ENCODE assay signal across 13 cellular contexts in the genomic region with DNA sequence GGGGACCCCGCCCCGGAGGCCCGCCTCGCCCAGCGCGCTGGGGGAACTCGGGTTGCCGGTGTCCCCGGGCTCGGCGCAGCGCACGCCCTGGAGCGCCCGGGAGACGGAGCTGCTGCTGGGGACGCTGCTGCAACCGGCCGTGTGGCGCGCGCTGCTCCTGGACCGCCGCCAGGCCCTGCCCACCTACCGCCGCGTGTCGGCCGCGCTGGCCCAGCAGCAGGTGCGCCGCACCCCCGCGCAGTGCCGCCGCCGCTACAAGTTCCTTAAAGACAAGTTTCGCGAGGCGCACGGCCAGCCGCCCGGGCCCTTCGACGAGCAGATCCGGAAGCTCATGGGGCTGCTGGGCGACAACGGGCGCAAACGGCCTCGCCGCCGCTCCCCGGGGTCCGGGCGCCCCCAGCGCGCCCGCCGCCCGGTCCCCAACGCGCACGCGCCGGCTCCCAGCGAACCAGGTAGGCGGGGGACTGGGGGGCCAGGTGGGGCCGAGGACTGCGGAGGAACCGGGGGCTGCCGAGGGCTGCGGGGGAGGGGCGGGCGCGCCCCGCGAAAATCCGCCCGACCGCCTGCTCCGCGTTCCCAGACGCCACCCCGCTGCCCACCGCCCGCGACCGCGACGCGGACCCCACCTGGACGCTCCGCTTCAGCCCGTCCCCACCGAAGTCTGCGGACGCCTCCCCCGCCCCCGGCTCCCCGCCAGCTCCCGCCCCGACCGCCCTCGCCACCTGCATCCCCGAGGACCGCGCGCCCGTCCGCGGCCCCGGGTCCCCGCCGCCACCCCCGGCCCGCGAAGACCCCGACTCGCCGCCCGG. TPM values are rescaled to one million over a fixed set of nuclear protein-coding genes. Genes with fewer than 3 reads are reported as not detected.
DNase-seq lines count a peak whose midpoint lies in the region; ATAC-seq and TF ChIP-seq lines count a peak whose summit lies in the region.
"Had no signal": no experiment of that assay in that cellular context is flagged by ENCODE, and none has a peak within 500 bp of the region (broad histone marks: within the 10 kb centered on the region; RNA-seq: fewer than 3 reads in every experiment).

No MANE protein-coding gene starts in this region.

- DNase-seq in stimulated activated CD4-positive, alpha-beta T cell treated with anti-CD3 and anti-CD28 coated beads, Interleukin-12 subunit alpha, Interleukin-12 subunit beta, amount 100 ng/mL, for 4 hours = peak; percentile 26
- no peak for DNase-seq in stimulated activated CD4-positive, alpha-beta T cell treated with anti-CD3 and anti-CD28 coated beads, Interleukin-2, amount 100 ng/mL, for 48 hours
- peak; percentile 80 for DNase-seq in RPMI8226
- DNase-seq in upper lobe of right lung = peak; percentile 81
- DNase-seq in NCI-H446 (lab: John Stamatoyannopoulos, UW) = no peak
- no peak for DNase-seq in SKM-1 treated with dmso at 0.1 percent for 144 hours (lab: John Stamatoyannopoulos, UW; ENCODE audit: unreplicated experiment)
- DNase-seq: GOT3, NCI-H1694 treated with DMSO at 0.1 percent for 48 hours had no signal

- H3K4me3 ChIP-seq in iPS-18a (ENCODE audit: low read length) (peak overlapping the region; percentile 17), upper lobe of right lung (no peak overlapping the region)

- H3K9me3 ChIP-seq in iPS-18a (ENCODE audit: control insufficient read depth, low read depth, low read length) (no peaks in the 10 kb centered on the region), upper lobe of right lung (no peaks in the 10 kb centered on the region)

- intact Hi-C loops in upper lobe of right lung (cut with DNase I) = no loop called here

- H3K27ac ChIP-seq in iPS-18a (ENCODE audit: low read length) = no peak overlapping the region
- H3K27ac ChIP-seq in upper lobe of right lung = no peak overlapping the region

- TF ChIP-seq CTCF in upper lobe of right lung (IDR thresholded peaks at IDR 0.05) = no peak

- no peak overlapping the region for H3K9ac ChIP-seq in iPS-18a (ENCODE audit: low read length)

- H3K27me3 ChIP-seq in iPS-18a (ENCODE audit: control insufficient read depth, insufficient read depth, low read length) (peaks cover 75% of the 10 kb centered on the region), upper lobe of right lung (peaks cover 66% of the 10 kb centered on the region)

- H3K4me1 ChIP-seq in iPS-18a (ENCODE audit: control insufficient read depth, low read depth, low read length) (peaks cover 9% of the 10 kb centered on the region), upper lobe of right lung (no peaks in the 10 kb centered on the region)

- H3K36me3 ChIP-seq in iPS-18a (ENCODE audit: control insufficient read depth, low read depth, low read length) (no peaks in the 10 kb centered on the region), upper lobe of right lung (no peaks in the 10 kb centered on the region)

- ATAC-seq in upper lobe of right lung (peak; percentile 29), HG02623 (IDR thresholded peaks at IDR 0.05; ENCODE audit: unreplicated experiment) (no peak)

RNA-seq across cellular contexts. Expression of gene UTF1, which starts 0.6 kb away (rescaled TPM):
- not detected for total RNA-seq in upper lobe of right lung
- total RNA-seq: bronchial epithelial cell, mononuclear cell, temporal lobe had no signal

RNA-seq across cellular contexts. Expression of gene VENTX, which starts 7.1 kb away (rescaled TPM):
- 3.4 TPM for total RNA-seq in upper lobe of right lung
- total RNA-seq: bronchial epithelial cell, temporal lobe had no signal

RNA-seq across cellular contexts. Expression of gene ADAM8, which starts 46.1 kb away (rescaled TPM):
- 20.3 TPM for total RNA-seq in upper lobe of right lung

Comparison
In these comparisons a context has a peak if more than half of its experiments do, and no peak if none do; other contexts are left out.
1. DNase-seq: peak in stimulated activated CD4-positive, alpha-beta T cell treated with anti-CD3 and anti-CD28 coated beads, Interleukin-12 subunit alpha, Interleukin-12 subunit beta, amount 100 ng/mL, for 4 hours (single experiment), RPMI8226 (single experiment) and upper lobe of right lung (single experiment); none in stimulated activated CD4-positive, alpha-beta T cell treated with anti-CD3 and anti-CD28 coated beads, Interleukin-2, amount 100 ng/mL, for 48 hours (0 of 2), NCI-H446 (0 of 2) and SKM-1 treated with dmso at 0.1 percent for 144 hours (single experiment).